ENCODE assay signal across 1 cellular context in the genomic region with DNA sequence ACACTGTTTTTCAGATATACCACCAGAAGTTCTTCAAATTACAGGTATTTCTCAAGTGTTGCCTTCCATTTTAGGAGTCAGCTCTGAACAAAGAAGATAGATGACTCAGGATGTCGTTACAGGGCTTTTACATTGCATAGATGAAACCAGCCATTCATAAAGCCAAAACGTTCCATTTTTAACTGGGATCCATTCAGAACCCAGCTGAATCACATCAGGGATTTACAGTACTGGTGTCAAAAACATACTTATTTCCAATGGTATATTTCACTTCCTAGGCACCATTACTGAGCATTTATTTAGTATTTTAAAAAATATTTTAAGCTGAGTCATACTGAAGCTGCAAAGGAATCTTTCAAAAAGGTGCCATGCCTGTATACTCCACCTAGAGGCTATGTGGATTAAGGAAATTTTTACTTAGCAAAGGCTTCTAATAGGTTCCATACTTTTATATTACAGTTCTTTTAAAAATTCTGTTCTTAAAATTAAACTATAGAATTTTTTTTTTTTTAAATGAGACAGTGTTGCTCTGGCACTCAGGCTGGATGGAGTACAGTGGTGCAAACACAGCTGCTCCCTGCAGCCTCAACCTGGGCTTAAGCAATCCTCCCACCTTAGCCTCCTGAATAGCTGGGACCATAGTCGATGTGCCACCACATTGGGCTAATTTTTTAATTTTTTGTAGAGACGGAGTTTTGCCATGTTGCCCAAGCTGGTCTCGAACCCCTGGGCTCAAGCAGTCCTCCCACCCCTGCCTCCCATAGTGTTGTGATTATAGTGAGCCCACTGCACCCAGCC.
TF ChIP-seq lines count a peak whose summit lies in the region.

No MANE protein-coding gene starts in this region.

TF ChIP-seq in SK-N-SH treated with all-trans-retinoic acid at 6 μM for 48 hours, 23 proteins besides CTCF, POLR2A, EP300 and RAD21 (continued from another document):
- TF ChIP-seq, protein P1, sequence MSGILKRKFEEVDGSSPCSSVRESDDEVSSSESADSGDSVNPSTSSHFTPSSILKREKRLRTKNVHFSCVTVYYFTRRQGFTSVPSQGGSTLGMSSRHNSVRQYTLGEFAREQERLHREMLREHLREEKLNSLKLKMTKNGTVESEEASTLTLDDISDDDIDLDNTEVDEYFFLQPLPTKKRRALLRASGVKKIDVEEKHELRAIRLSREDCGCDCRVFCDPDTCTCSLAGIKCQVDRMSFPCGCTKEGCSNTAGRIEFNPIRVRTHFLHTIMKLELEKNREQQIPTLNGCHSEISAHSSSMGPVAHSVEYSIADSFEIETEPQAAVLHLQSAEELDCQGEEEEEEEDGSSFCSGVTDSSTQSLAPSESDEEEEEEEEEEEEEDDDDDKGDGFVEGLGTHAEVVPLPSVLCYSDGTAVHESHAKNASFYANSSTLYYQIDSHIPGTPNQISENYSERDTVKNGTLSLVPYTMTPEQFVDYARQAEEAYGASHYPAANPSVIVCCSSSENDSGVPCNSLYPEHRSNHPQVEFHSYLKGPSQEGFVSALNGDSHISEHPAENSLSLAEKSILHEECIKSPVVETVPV (CRISPR knock-in tag; IDR thresholded peaks at IDR 0.05), result no peak
- TF ChIP-seq, protein P2, sequence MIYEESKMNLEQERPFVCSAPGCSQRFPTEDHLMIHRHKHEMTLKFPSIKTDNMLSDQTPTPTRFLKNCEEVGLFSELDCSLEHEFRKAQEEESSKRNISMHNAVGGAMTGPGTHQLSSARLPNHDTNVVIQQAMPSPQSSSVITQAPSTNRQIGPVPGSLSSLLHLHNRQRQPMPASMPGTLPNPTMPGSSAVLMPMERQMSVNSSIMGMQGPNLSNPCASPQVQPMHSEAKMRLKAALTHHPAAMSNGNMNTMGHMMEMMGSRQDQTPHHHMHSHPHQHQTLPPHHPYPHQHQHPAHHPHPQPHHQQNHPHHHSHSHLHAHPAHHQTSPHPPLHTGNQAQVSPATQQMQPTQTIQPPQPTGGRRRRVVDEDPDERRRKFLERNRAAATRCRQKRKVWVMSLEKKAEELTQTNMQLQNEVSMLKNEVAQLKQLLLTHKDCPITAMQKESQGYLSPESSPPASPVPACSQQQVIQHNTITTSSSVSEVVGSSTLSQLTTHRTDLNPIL (CRISPR knock-in tag; IDR thresholded peaks at IDR 0.05; ENCODE audit: low read depth), result no peak
- 0 out of 2 replicates have a peak, but pooled peaks have one; percentile 24 for TF ChIP-seq ZFP3 (CRISPR knock-in tag; IDR thresholded peaks at IDR 0.05)
- TF ChIP-seq ZNF70 (CRISPR knock-in tag; IDR thresholded peaks at IDR 0.05), result no peak
